ENCODE assay signal across 8 cellular contexts in the genomic region with DNA sequence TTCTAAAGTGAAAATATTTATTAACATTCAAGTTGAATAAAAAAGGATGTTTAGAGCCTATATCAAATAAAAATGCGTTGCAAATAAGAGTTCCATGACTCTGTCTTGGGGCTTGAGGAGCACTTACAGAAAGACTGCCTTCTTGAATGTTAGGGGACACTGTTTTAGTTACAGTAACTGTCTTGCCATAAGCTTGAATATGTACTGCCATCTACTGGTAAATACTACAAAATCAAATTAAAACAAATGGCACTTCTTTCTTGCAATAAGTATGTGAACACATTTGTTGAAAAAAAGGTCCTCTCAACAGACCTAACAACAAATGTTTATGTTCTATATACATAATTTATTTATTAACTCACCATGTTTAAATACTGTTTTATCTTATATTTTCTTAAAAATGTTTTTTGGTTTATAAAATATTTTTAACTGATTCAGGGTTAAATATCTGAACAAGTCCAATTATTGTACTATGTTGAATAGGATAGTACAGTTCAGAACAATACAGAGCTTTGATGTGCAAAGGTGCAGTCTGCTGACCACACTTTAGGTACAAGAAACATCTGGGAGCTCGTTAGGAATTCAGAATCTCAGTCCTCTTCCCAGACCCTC.
DNase-seq lines count a peak whose midpoint lies in the region; ATAC-seq, FAIRE-seq and TF ChIP-seq lines count a peak whose summit lies in the region.

No MANE protein-coding gene starts in this region.

- H4K20me1 ChIP-seq in osteoblast (ENCODE audit: insufficient read depth, low read length): no peaks in the 10 kb centered on the region

- H3K27ac ChIP-seq in heart left ventricle: no peak overlapping the region
- H3K27ac ChIP-seq in dorsolateral prefrontal cortex: no peak overlapping the region
- H3K27ac ChIP-seq in osteoblast (ENCODE audit: low read depth, low read length): no peak overlapping the region

- H3K79me2 ChIP-seq in osteoblast (ENCODE audit: insufficient read depth, low read length): no peaks in the 10 kb centered on the region

- H3K27me3 ChIP-seq in heart left ventricle: peaks cover 0 to 20% (median 0%) of the 10 kb centered on the region in 9 donors
- H3K27me3 ChIP-seq in dorsolateral prefrontal cortex: peaks cover 0 to 5% (median 0%) of the 10 kb centered on the region in 45 donors
- H3K27me3 ChIP-seq in osteoblast (ENCODE audit: insufficient read depth, low read length): no peaks in the 10 kb centered on the region

- intact Hi-C loops in heart left ventricle (cut with DNase I) (loop anchor here in 1 of 10 donors (10.0 kb wide), 1 partner anchor 164 kb away; no protein-coding TSS in a partner anchor), cardiac septum (cut with DNase I) (no loop called here), dorsolateral prefrontal cortex (cut with DNase I) (loop anchor here in 1 of 2 donors (10.0 kb wide), 1 partner anchor 324 kb away; no protein-coding TSS in a partner anchor)

- H3K36me3 ChIP-seq in heart left ventricle (no peaks in the 10 kb centered on the region), osteoblast (ENCODE audit: insufficient read depth, low read length) (no peaks in the 10 kb centered on the region)

- no peak for ATAC-seq in heart left ventricle
- ATAC-seq in HG03439 (IDR thresholded peaks at IDR 0.05; ENCODE audit: unreplicated experiment): peak; percentile 59
- ATAC-seq in HG03521 (IDR thresholded peaks at IDR 0.05; ENCODE audit: unreplicated experiment): no peak

- H3K4me3 ChIP-seq in heart left ventricle (no peak overlapping the region), dorsolateral prefrontal cortex (no peak overlapping the region), osteoblast (ENCODE audit: insufficient read depth, low read length) (no peak overlapping the region)

- no peak for FAIRE-seq in GM12891 (lab: Jason Lieb, UNC)

- H3K9me3 ChIP-seq in heart left ventricle (no peaks in the 10 kb centered on the region), osteoblast (ENCODE audit: low read depth, low read length) (peaks cover 2% of the 10 kb centered on the region)

- H2AFZ ChIP-seq in osteoblast (ENCODE audit: low read length): no peak overlapping the region

- H3K4me1 ChIP-seq in heart left ventricle (no peaks in the 10 kb centered on the region), osteoblast (ENCODE audit: insufficient read depth, low read length) (no peaks in the 10 kb centered on the region)

- H3K4me2 ChIP-seq in osteoblast (ENCODE audit: insufficient read depth, low read length): no peak overlapping the region

- DNase-seq in heart left ventricle (no peak), cardiac septum (ENCODE audit: low spot score) (no peak), NCI-H748 (lab: John Stamatoyannopoulos, UW; ENCODE audit: unreplicated experiment) (peak; percentile 73), dorsolateral prefrontal cortex (no peak), osteoblast (ENCODE audit: insufficient read length, low spot score, missing footprints) (no peak), GM12891 (ENCODE audit: insufficient read length, low spot score) (no peak)

- 17 to 23% (median 21%) methylated on average over 2 of the region's 2 CpGs for WGBS in heart left ventricle, 4 donors

- TF ChIP-seq CTCF in heart left ventricle (IDR thresholded peaks at IDR 0.05): peak; percentile 25 to 62 (median 46)
- peak in 54 of 56 donors; percentile 50 to 85 (median 68) for TF ChIP-seq CTCF in dorsolateral prefrontal cortex (IDR thresholded peaks at IDR 0.05 in 54 of 56, conservative IDR thresholded peaks at IDR 0.05 in 2 of 56; ENCODE audit: low read depth in 1 of 56, partially characterized antibody in 56 of 56)
- TF ChIP-seq CTCF in osteoblast (IDR thresholded peaks at IDR 0.05; ENCODE audit: extremely low read depth, low read depth, low read length): peak; percentile 37

- TF ChIP-seq POLR2A in heart left ventricle (IDR thresholded peaks at IDR 0.05) (no peak), GM12891 (IDR thresholded peaks at IDR 0.05; ENCODE audit: low read depth, low read length) (no peak)

TF ChIP-seq in GM12891, 5 proteins besides CTCF, POLR2A, EP300 and RAD21:
- TF ChIP-seq SPI1 (IDR thresholded peaks at IDR 0.05; ENCODE audit: low read depth, low read length) (no peak), PAX5 (IDR thresholded peaks at IDR 0.05; ENCODE audit: insufficient read depth, low read length, severe bottlenecking) (no peak), TAF1 (IDR thresholded peaks at IDR 0.05; ENCODE audit: low read depth, low read length) (no peak), POLR2AphosphoS5 (IDR thresholded peaks at IDR 0.05; ENCODE audit: low read depth, low read length) (no peak), POU2F2 (IDR thresholded peaks at IDR 0.05; ENCODE audit: low read depth, low read length) (no peak)
